15 cellular contexts compared by ENCODE assay signal in the genomic region with DNA sequence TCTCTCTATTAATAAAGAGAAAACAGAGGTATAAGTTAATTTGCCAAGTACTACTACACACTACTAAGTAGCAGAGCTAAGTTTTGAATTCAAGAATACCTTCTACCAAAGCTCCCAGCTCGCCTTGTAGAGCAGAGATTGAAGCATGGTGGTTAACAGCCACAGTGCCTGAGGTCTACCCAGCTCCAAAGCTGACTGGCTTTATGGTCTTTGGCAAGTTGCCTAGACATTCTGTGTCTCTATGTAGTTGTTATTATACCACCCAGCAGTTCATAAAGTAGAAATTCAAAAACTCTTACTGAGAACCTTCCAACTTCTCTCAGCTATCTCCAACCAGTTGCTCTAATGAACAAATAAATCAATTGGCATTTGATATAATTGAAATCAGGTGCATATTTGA.
DNase-seq lines count a peak whose midpoint lies in the region; TF ChIP-seq lines count a peak whose summit lies in the region.
"Had no signal": no experiment of that assay in that cellular context is flagged by ENCODE, and none has a peak within 500 bp of the region (broad histone marks: within the 10 kb centered on the region; RNA-seq: fewer than 3 reads in every experiment).

No MANE protein-coding gene starts in this region.

- TF ChIP-seq CTCF in glutamatergic neuron (IDR thresholded peaks at IDR 0.05; ENCODE audit: partially characterized antibody, unreplicated experiment), result no peak
- no peak for TF ChIP-seq CTCF in Calu3 (IDR thresholded peaks at IDR 0.05; ENCODE audit: unreplicated experiment)
- no peak for TF ChIP-seq CTCF in stomach (IDR thresholded peaks at IDR 0.05)

- H3K9me3 Mint-ChIP-seq in glutamatergic neuron (ENCODE audit: unreplicated experiment) (no peaks in the 10 kb centered on the region), Calu3 (ENCODE audit: low read depth, unreplicated experiment) (no peaks in the 10 kb centered on the region)
- H3K9me3 Mint-ChIP-seq: activated CD4-positive, alpha-beta memory T cell treated with anti-CD3 and anti-CD28 coated beads for 36 hours had no signal

- H3K4me3 Mint-ChIP-seq in glutamatergic neuron (ENCODE audit: unreplicated experiment) (no peak overlapping the region), Calu3 (ENCODE audit: low read depth, unreplicated experiment) (no peak overlapping the region)
- H3K4me3 Mint-ChIP-seq: activated CD4-positive, alpha-beta memory T cell treated with anti-CD3 and anti-CD28 coated beads for 36 hours had no signal

- 0 out of 2 replicates have a peak, but pooled peaks cover 3% of the 10 kb centered on the region for H3K27me3 ChIP-seq in SJSA1 (replicated peaks)
- peaks cover 0 to 3% of the 10 kb centered on the region in 2 experiments for H3K27me3 ChIP-seq in mesenchymal stem cell (ENCODE audit: control insufficient read depth in 1 of 2, insufficient read depth in 1 of 2, low read length in 2 of 2)
- H3K27me3 ChIP-seq in stomach, result no peaks in the 10 kb centered on the region
- H3K27me3 ChIP-seq: testis had no signal

- H3K4me1 Mint-ChIP-seq in glutamatergic neuron (ENCODE audit: low read depth, unreplicated experiment) (no peaks in the 10 kb centered on the region), Calu3 (ENCODE audit: low read depth, unreplicated experiment) (no peaks in the 10 kb centered on the region)

- no peaks in the 10 kb centered on the region for H3K36me3 ChIP-seq in SJSA1
- no peaks in the 10 kb centered on the region for H3K36me3 ChIP-seq in mesenchymal stem cell (ENCODE audit: control insufficient read depth in 1 of 2, insufficient read depth in 2 of 2, low read depth in 1 of 2, low read length in 2 of 2)
- no peaks in the 10 kb centered on the region for H3K36me3 ChIP-seq in stomach

- H2AFZ ChIP-seq in mesenchymal stem cell (ENCODE audit: low read depth, low read length), result no peak overlapping the region

- H3K27me3 Mint-ChIP-seq in glutamatergic neuron (ENCODE audit: unreplicated experiment) (no peaks in the 10 kb centered on the region), Calu3 (ENCODE audit: unreplicated experiment) (no peaks in the 10 kb centered on the region)

- H3K4me2 ChIP-seq in mesenchymal stem cell (ENCODE audit: low read length, poor library complexity, severe bottlenecking), result no peak overlapping the region

- H3K36me3 Mint-ChIP-seq in glutamatergic neuron (ENCODE audit: unreplicated experiment) (no peaks in the 10 kb centered on the region), Calu3 (ENCODE audit: insufficient read depth, unreplicated experiment) (no peaks in the 10 kb centered on the region)
- H3K36me3 Mint-ChIP-seq: activated CD4-positive, alpha-beta memory T cell treated with anti-CD3 and anti-CD28 coated beads for 36 hours had no signal

- H3K27ac ChIP-seq in SJSA1 (no peak overlapping the region), mesenchymal stem cell (ENCODE audit: low read length, poor library complexity, severe bottlenecking) (no peak overlapping the region), stomach (no peak overlapping the region)
- H3K27ac ChIP-seq: testis had no signal

- no peak for TF ChIP-seq POLR2A in stomach (IDR thresholded peaks at IDR 0.05)

- no peak overlapping the region for H4K91ac ChIP-seq in mesenchymal stem cell (ENCODE audit: low read length)

- DNase-seq in DMS53 (lab: John Stamatoyannopoulos, UW), result peak; percentile 16
- DNase-seq in DMS53 treated with DMSO at 0.1 percent for 48 hours (lab: John Stamatoyannopoulos, UW; ENCODE audit: unreplicated experiment), result no peak
- peak; percentile 26 for DNase-seq in LHCN-M2 (ENCODE audit: low read depth)
- DNase-seq in SJSA1 (ENCODE audit: low read depth in 1 of 2, low spot score in 2 of 2), result peak; percentile 30 to 43
- peak; percentile 19 for DNase-seq in mesenchymal stem cell
- no peak for DNase-seq in glutamatergic neuron
- DNase-seq in Calu3, result no peak
- DNase-seq in stomach, result no peak
- DNase-seq: activated CD4-positive, alpha-beta memory T cell treated with anti-CD3 and anti-CD28 coated beads for 36 hours; aorta; mesendoderm; NCI-H1436; occipital lobe; T-helper 9 cell; testis had no signal

- intact Hi-C loops in Calu3 (cut with micrococcal nuclease; ENCODE audit: unreplicated experiment), result loop anchor here (5.0 to 10.0 kb wide), 2 partner anchors 83 to 430 kb away; no protein-coding TSS in a partner anchor
- intact Hi-C loops in stomach (cut with DNase I; ENCODE audit: low total_unique reads), result no loop called here

- TF ChIP-seq EP300 in stomach (IDR thresholded peaks at IDR 0.05), result no peak

- no peak overlapping the region for H3K27ac Mint-ChIP-seq in glutamatergic neuron (ENCODE audit: unreplicated experiment)
- no peak overlapping the region for H3K27ac Mint-ChIP-seq in Calu3 (ENCODE audit: unreplicated experiment)
- H3K27ac Mint-ChIP-seq: activated CD4-positive, alpha-beta memory T cell treated with anti-CD3 and anti-CD28 coated beads for 36 hours had no signal

- H3K23ac ChIP-seq in mesenchymal stem cell (ENCODE audit: low read length in 2 of 2), result no peak overlapping the region

- no peak overlapping the region for H3K4ac ChIP-seq in mesenchymal stem cell (ENCODE audit: low read depth in 1 of 2, low read length in 2 of 2)

- no peak overlapping the region for H2BK5ac ChIP-seq in mesenchymal stem cell (ENCODE audit: low read depth, low read length, poor library complexity, severe bottlenecking)

- no peak overlapping the region for H2BK15ac ChIP-seq in mesenchymal stem cell (ENCODE audit: low read depth, poor library complexity, severe bottlenecking)

- no peak overlapping the region for H2AK5ac ChIP-seq in mesenchymal stem cell (ENCODE audit: low read length, severe bottlenecking)

- H3K4me1 ChIP-seq in SJSA1 (replicated peaks) (peaks cover 10% of the 10 kb centered on the region), mesenchymal stem cell (ENCODE audit: control insufficient read depth, insufficient read depth, low read depth, low read length) (no peaks in the 10 kb centered on the region), stomach (no peaks in the 10 kb centered on the region)
- H3K4me1 ChIP-seq: testis had no signal

- no TSS peak for BruUV-seq in Calu3 (replicated peaks; lab: Mats Ljungman, UMichigan)

- no peak overlapping the region for H3K14ac ChIP-seq in mesenchymal stem cell (ENCODE audit: low read length in 2 of 2)

- H3K4me3 ChIP-seq in SJSA1, result no peak overlapping the region
- no peak overlapping the region for H3K4me3 ChIP-seq in mesenchymal stem cell (ENCODE audit: insufficient read depth in 1 of 2, low read depth in 1 of 2, low read length in 2 of 2)
- no peak overlapping the region for H3K4me3 ChIP-seq in stomach
- H3K4me3 ChIP-seq: testis had no signal

- H3K18ac ChIP-seq in mesenchymal stem cell (ENCODE audit: low read depth in 1 of 2, low read length in 2 of 2), result no peak overlapping the region

- CTCF ChIA-PET in Calu3 (lab: Charles Lee), result no interaction called here

- no peak overlapping the region for H4K8ac ChIP-seq in mesenchymal stem cell (ENCODE audit: low read length)

- H3K9me3 ChIP-seq in SJSA1 (replicated peaks) (no peaks in the 10 kb centered on the region), mesenchymal stem cell (ENCODE audit: control insufficient read depth, low read length) (no peaks in the 10 kb centered on the region), stomach (no peaks in the 10 kb centered on the region)
- H3K9me3 ChIP-seq: testis had no signal

- no peak overlapping the region for H3K9ac ChIP-seq in mesenchymal stem cell (ENCODE audit: low read length)

- WGBS in mesenchymal stem cell, result 83% methylated on average over 1 of the region's 1 CpG
- 35 to 54% (median 43%) methylated on average over 1 of the region's 1 CpG for WGBS in stomach, 5 donors

- no peaks in the 10 kb centered on the region for H3K79me1 ChIP-seq in mesenchymal stem cell (replicated peaks; ENCODE audit: low read length, poor library complexity, severe bottlenecking)

- H2BK120ac ChIP-seq in mesenchymal stem cell (ENCODE audit: low read depth, low read length), result no peak overlapping the region

- H2BK12ac ChIP-seq in mesenchymal stem cell (ENCODE audit: low read length in 2 of 2), result no peak overlapping the region

Comparison
In these comparisons a context has a peak if more than half of its experiments do, and no peak if none do; other contexts are left out.
1. DNase-seq: peak in DMS53 (single experiment), LHCN-M2 (single experiment), SJSA1 (2 of 2) and mesenchymal stem cell (single experiment); none in DMS53 treated with DMSO at 0.1 percent for 48 hours (single experiment), glutamatergic neuron (single experiment), Calu3 (single experiment) and stomach (single experiment).